2 cellular contexts compared by ENCODE assay signal in genomic region chr9:98522487-98522886, GRCh38.
TF ChIP-seq lines count a peak whose summit lies in the region.

No MANE protein-coding gene starts in this region.

TF ChIP-seq in IMR-90, 13 proteins besides CTCF, POLR2A, EP300 and RAD21 (continued from another document):
- TF ChIP-seq USF2 (IDR thresholded peaks at IDR 0.05; ENCODE audit: low read depth, low read length) (no peak), CHD1 (IDR thresholded peaks at IDR 0.05; ENCODE audit: low read depth, low read length) (no peak), RCOR1 (IDR thresholded peaks at IDR 0.05; ENCODE audit: insufficient replicate concordance, low read length) (no peak), MXI1 (IDR thresholded peaks at IDR 0.05; ENCODE audit: borderline replicate concordance, low read depth, low read length) (no peak), SMC3 (IDR thresholded peaks at IDR 0.05; ENCODE audit: low read depth, low read length) (no peak)
- TF ChIP-seq, protein P1, sequence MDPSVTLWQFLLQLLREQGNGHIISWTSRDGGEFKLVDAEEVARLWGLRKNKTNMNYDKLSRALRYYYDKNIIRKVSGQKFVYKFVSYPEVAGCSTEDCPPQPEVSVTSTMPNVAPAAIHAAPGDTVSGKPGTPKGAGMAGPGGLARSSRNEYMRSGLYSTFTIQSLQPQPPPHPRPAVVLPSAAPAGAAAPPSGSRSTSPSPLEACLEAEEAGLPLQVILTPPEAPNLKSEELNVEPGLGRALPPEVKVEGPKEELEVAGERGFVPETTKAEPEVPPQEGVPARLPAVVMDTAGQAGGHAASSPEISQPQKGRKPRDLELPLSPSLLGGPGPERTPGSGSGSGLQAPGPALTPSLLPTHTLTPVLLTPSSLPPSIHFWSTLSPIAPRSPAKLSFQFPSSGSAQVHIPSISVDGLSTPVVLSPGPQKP (IDR thresholded peaks at IDR 0.05; ENCODE audit: borderline replicate concordance, low read depth, low read length) = no peak

TF ChIP-seq in K562, 482 proteins besides CTCF, POLR2A, EP300 and RAD21 (continued from another document):
- TF ChIP-seq, protein P2, sequence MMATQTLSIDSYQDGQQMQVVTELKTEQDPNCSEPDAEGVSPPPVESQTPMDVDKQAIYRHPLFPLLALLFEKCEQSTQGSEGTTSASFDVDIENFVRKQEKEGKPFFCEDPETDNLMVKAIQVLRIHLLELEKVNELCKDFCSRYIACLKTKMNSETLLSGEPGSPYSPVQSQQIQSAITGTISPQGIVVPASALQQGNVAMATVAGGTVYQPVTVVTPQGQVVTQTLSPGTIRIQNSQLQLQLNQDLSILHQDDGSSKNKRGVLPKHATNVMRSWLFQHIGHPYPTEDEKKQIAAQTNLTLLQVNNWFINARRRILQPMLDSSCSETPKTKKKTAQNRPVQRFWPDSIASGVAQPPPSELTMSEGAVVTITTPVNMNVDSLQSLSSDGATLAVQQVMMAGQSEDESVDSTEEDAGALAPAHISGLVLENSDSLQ (IDR thresholded peaks at IDR 0.05) = peak; percentile 59
- TF ChIP-seq KDM1A (IDR thresholded peaks at IDR 0.05) (0 out of 4 replicates have a peak, but pooled peaks of 1 of the 2 experiments have one; percentile 12), RHOXF2B (CRISPR knock-in tag; conservative IDR thresholded peaks at IDR 0.05) (no peak), TSC22D4 (tag; IDR thresholded peaks at IDR 0.05) (no peak)
TF ChIP-seq in K562: peak in this region for 3.
